Comparison of ENCODE assay signal across 26 cellular contexts in the genomic region with DNA sequence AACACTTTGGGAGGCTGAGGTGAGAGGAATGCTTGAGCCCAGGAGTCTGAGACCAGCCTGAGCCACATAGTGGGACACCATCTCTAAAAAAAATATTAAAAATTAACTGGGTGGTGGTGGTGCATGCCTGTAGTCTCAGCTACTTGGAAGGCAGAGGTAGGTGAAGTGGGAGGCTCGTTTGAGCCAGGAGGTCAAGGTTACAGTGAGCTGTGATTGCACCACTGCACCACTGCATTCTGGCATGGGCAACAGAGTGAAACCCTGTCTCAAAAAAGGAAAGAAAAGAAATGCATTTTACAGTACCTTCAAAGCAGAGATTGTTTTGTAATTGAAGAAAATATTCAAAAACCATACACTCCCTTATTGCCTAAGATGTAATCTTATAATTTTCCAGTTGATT. TPM values are rescaled to one million over a fixed set of nuclear protein-coding genes. Genes with fewer than 3 reads are reported as not detected.
"Had no signal": no experiment of that assay in that cellular context is flagged by ENCODE, and none has a peak within 500 bp of the region (broad histone marks: within the 10 kb centered on the region; RNA-seq: fewer than 3 reads in every experiment).

No MANE protein-coding gene starts in this region.

- H3K9ac ChIP-seq: KMS-11, SK-N-SH had no signal

- H3K4me2 ChIP-seq: SK-N-SH had no signal

- H3K4me3 Mint-ChIP-seq: IgD-negative memory B cell, T-cell had no signal

- H3K27ac Mint-ChIP-seq: IgD-negative memory B cell, T-cell had no signal

- ATAC-seq: K562, Panc1, PC-3, T-cell had no signal

- H3K36me3 Mint-ChIP-seq: IgD-negative memory B cell, T-cell had no signal

- H3K9me3 ChIP-seq: SK-N-SH had no signal

- H3K4me3 ChIP-seq: K562 had no signal

- H3K9me2 ChIP-seq: SK-N-SH had no signal

- H3K27ac ChIP-seq: KMS-11, RWPE1 had no signal

- H3K9me3 Mint-ChIP-seq: IgD-negative memory B cell, T-cell had no signal

- DNase-seq: NCI-H1048, NCI-H1105, NCI-H1436 treated with DMSO at 0.1 percent for 48 hours, NCI-H1694, NCI-H187 treated with DMSO at 0.1 percent for 48 hours, NCI-H2029 treated with DMSO at 0.1 percent for 48 hours, NCI-H2107, NCI-H2227 treated with DMSO at 0.1 percent for 48 hours, NCI-H524, NCI-H526 treated with DMSO at 0.1 percent for 48 hours, NCI-H748 treated with DMSO at 0.1 percent for 48 hours, PC-3, SHP77, SK-N-SH, SW 1271, T-cell had no signal

RNA-seq across cellular contexts. Expression of a gene that starts 6.5 kb away (rescaled TPM):
- total RNA-seq: HT1080, K562, MCF 10A, NCI-H460, OCI-LY7, PC-3, SK-MEL-5, T-cell had no signal
- polyA plus RNA-seq: IgD-negative memory B cell, K562, SK-N-SH had no signal

RNA-seq across cellular contexts. Expression of a gene that starts 30.6 kb away (rescaled TPM):
- total RNA-seq: HT1080, MCF 10A, OCI-LY7, SK-MEL-5 had no signal
- polyA plus RNA-seq: IgD-negative memory B cell had no signal
